ENCODE assay signal across 9 cellular contexts in genomic region chr3:56862352-56863062, GRCh38.
DNase-seq lines count a peak whose midpoint lies in the region; ATAC-seq and TF ChIP-seq lines count a peak whose summit lies in the region.
"Had no signal": no experiment of that assay in that cellular context is flagged by ENCODE, and none has a peak within 500 bp of the region (broad histone marks: within the 10 kb centered on the region; RNA-seq: fewer than 3 reads in every experiment).

No MANE protein-coding gene starts in this region.

- H3K9me3 Mint-ChIP-seq in central memory CD8-positive, alpha-beta T cell = peaks cover 5% of the 10 kb centered on the region

- H3K36me3 Mint-ChIP-seq in central memory CD8-positive, alpha-beta T cell (ENCODE audit: insufficient read depth) = no peaks in the 10 kb centered on the region

- peaks cover 4% of the 10 kb centered on the region; the same call in 1 of the 2 replicates for H3K9me1 ChIP-seq in IMR-90 (ENCODE audit: insufficient read depth, low read length)

- H2AK5ac ChIP-seq in IMR-90 (ENCODE audit: low read depth, low read length) = no peak overlapping the region
- H2AK5ac ChIP-seq in neuronal stem cell (ENCODE audit: low read depth, low read length) = no peak overlapping the region

- H3K27ac Mint-ChIP-seq in central memory CD8-positive, alpha-beta T cell (ENCODE audit: low read depth) = peak overlapping the region; percentile 54

- H4K20me1 ChIP-seq in IMR-90 (ENCODE audit: insufficient read depth, low read length) (no peaks in the 10 kb centered on the region), Karpas-422 (ENCODE audit: insufficient read depth, low read depth, low read length) (peaks cover 6% of the 10 kb centered on the region; the same call in 1 of the 2 replicates)

- H2BK120ac ChIP-seq in IMR-90 (ENCODE audit: low read depth, low read length) (no peak overlapping the region), neuronal stem cell (ENCODE audit: low read depth, low read length) (no peak overlapping the region)

- DNase-seq in G401 (ENCODE audit: low spot score) = peak; percentile 7
- DNase-seq in IMR-90 = peak; percentile 73
- DNase-seq in central memory CD8-positive, alpha-beta T cell (ENCODE audit: low spot score in 2 of 2) = no peak
- DNase-seq in neuronal stem cell (ENCODE audit: low spot score) = no peak
- no peak for DNase-seq in NCI-H2081 (lab: John Stamatoyannopoulos, UW)
- no peak for DNase-seq in Karpas-422
- DNase-seq: NCI-H1694 had no signal

- H3K4me1 Mint-ChIP-seq in central memory CD8-positive, alpha-beta T cell = peaks cover 55% of the 10 kb centered on the region

- H3K36me3 ChIP-seq in IMR-90 (ENCODE audit: control insufficient read depth, insufficient read depth, low read length) (no peaks in the 10 kb centered on the region), neuronal stem cell (replicated peaks in 1 of 2; ENCODE audit: control insufficient read depth in 2 of 2, insufficient read depth in 2 of 2, low read length in 2 of 2) (no peaks in the 10 kb centered on the region), Karpas-422 (ENCODE audit: insufficient read depth, low read length) (no peaks in the 10 kb centered on the region)

- POLR2A ChIA-PET in IMR-90 (lab: Charles Lee; ENCODE audit: unreplicated experiment) = no interaction called here

- CTCF ChIA-PET in IMR-90 (lab: Yijun Ruan, JAX) = no interaction called here

- TF ChIP-seq POLR2A in IMR-90 (IDR thresholded peaks at IDR 0.05; ENCODE audit: low read depth, low read length) = no peak

- in situ Hi-C loops in G401 (cut with HindIII; ENCODE audit: low sequenced_read_pairs) (no loop called here), IMR-90 (cut with MboI; ENCODE audit: low sequenced_read_pairs) (no loop called here)

- H3K4me3 ChIP-seq in IMR-90 (ENCODE audit: insufficient read depth, low read depth, low read length) = no peak overlapping the region
- no peak overlapping the region for H3K4me3 ChIP-seq in neuronal stem cell (ENCODE audit: low read length in 2 of 2)
- no peak overlapping the region for H3K4me3 ChIP-seq in Karpas-422 (ENCODE audit: low read length)

- no peak overlapping the region for H3K9ac ChIP-seq in IMR-90 (ENCODE audit: low read depth, low read length)
- H3K9ac ChIP-seq in neuronal stem cell (ENCODE audit: low read depth, low read length, poor library complexity) = no peak overlapping the region
- no peak overlapping the region for H3K9ac ChIP-seq in Karpas-422 (ENCODE audit: low read length)

- no peak overlapping the region for H2BK20ac ChIP-seq in IMR-90 (ENCODE audit: low read depth, low read length)

- H2AK9ac ChIP-seq in IMR-90 (replicated peaks; ENCODE audit: low read depth, low read length, poor library complexity) = no peak overlapping the region

- no peak overlapping the region for H3K56ac ChIP-seq in IMR-90 (ENCODE audit: extremely low read depth, insufficient read depth, low read length)

- no peak overlapping the region for H3K27ac ChIP-seq in IMR-90 (ENCODE audit: insufficient read depth, low read length)
- no peak overlapping the region for H3K27ac ChIP-seq in neuronal stem cell (replicated peaks; ENCODE audit: low read length)
- H3K27ac ChIP-seq in Karpas-422 (ENCODE audit: low read length) = no peak overlapping the region

- no peak overlapping the region for H2BK5ac ChIP-seq in IMR-90 (ENCODE audit: low read depth, low read length, poor library complexity, severe bottlenecking)
- no peak overlapping the region for H2BK5ac ChIP-seq in neuronal stem cell (ENCODE audit: low read length)

- TF ChIP-seq RAD21 in IMR-90 (IDR thresholded peaks at IDR 0.05; ENCODE audit: low read length) = no peak

- H3K79me1 ChIP-seq in IMR-90 (ENCODE audit: low read depth in 1 of 2, low read length in 2 of 2) (no peaks in the 10 kb centered on the region), neuronal stem cell (ENCODE audit: low read depth, low read length) (no peaks in the 10 kb centered on the region)

- peaks cover 5% of the 10 kb centered on the region for H3K27me3 ChIP-seq in IMR-90 (ENCODE audit: control insufficient read depth, insufficient read depth, low read length)
- no peaks in the 10 kb centered on the region for H3K27me3 ChIP-seq in neuronal stem cell (ENCODE audit: control insufficient read depth in 3 of 3, insufficient read depth in 3 of 3, low read depth in 1 of 3, low read length in 3 of 3)
- H3K27me3 ChIP-seq in Karpas-422 (ENCODE audit: low read length) = no peaks in the 10 kb centered on the region

- H3K14ac ChIP-seq in IMR-90 (replicated peaks; ENCODE audit: low read depth, low read length) (no peak overlapping the region), neuronal stem cell (ENCODE audit: low read length) (no peak overlapping the region)

- H3K18ac ChIP-seq in IMR-90 (ENCODE audit: low read depth, low read length) = no peak overlapping the region; the same call in 1 of the 2 replicates
- H3K18ac ChIP-seq in neuronal stem cell (ENCODE audit: low read length) = no peak overlapping the region

- WGBS in IMR-90 (ENCODE audit: extremely low coverage in 2 of 2, insufficient read length in 1 of 2), 2 experiments = 44% methylated on average over 1 of the region's 6 CpGs; no CpG with 5 or more reads in 1 of the 2 experiments
- no CpG with 5 or more reads among the region's 6 CpGs for whole genome bisulfite sequencing in neuronal stem cell (ENCODE audit: extremely low coverage in 2 of 2, insufficient read length in 2 of 2, insufficient replicate concordance in 1 of 2), 2 donors

- no peak overlapping the region for H3K23ac ChIP-seq in IMR-90 (ENCODE audit: low read depth, low read length)
- no peak overlapping the region for H3K23ac ChIP-seq in neuronal stem cell (ENCODE audit: low read depth, low read length, poor library complexity)

- no peaks in the 10 kb centered on the region for H3K79me2 ChIP-seq in Karpas-422 (ENCODE audit: low read length)

- intact Hi-C loops in IMR-90 (cut with micrococcal nuclease) = no loop called here

- no TSS peak for BruUV-seq in IMR-90 (replicated peaks; lab: Mats Ljungman, UMichigan)

- no peak overlapping the region for H2BK12ac ChIP-seq in neuronal stem cell (ENCODE audit: low read length)

- dilution Hi-C loops in IMR-90 (cut with HindIII; ENCODE audit: low sequenced_read_pairs, unreplicated experiment) = no loop called here

- no peak overlapping the region for H4K8ac ChIP-seq in IMR-90 (ENCODE audit: low read depth in 2 of 2, low read length in 2 of 2)
- H4K8ac ChIP-seq in neuronal stem cell (ENCODE audit: low read depth, low read length) = no peak overlapping the region

- no peak overlapping the region for H4K91ac ChIP-seq in IMR-90 (ENCODE audit: insufficient read depth, low read depth, low read length)
- H4K91ac ChIP-seq in neuronal stem cell (ENCODE audit: low read depth, low read length, poor library complexity) = no peak overlapping the region

- no peak overlapping the region for H4K5ac ChIP-seq in IMR-90 (ENCODE audit: low read depth, low read length)

- H3K4me1 ChIP-seq in IMR-90 (ENCODE audit: control insufficient read depth, insufficient read depth, low read length) = peaks cover 4% of the 10 kb centered on the region
- H3K4me1 ChIP-seq in neuronal stem cell (ENCODE audit: control insufficient read depth in 2 of 2, insufficient read depth in 1 of 2, low read depth in 1 of 2, low read length in 2 of 2) = peaks cover 8 to 16% of the 10 kb centered on the region in 2 donors
- H3K4me1 ChIP-seq in Karpas-422 (ENCODE audit: low read length) = no peaks in the 10 kb centered on the region

- H3K4me2 ChIP-seq in IMR-90 (ENCODE audit: low read depth, low read length) (peak overlapping the region; percentile 29; the same call in 1 of the 2 replicates), neuronal stem cell (ENCODE audit: insufficient read depth, low read length, poor library complexity, severe bottlenecking) (no peak overlapping the region), Karpas-422 (ENCODE audit: low read depth, low read length, poor library complexity, severe bottlenecking) (no peak overlapping the region)

- H2AFZ ChIP-seq in IMR-90 (replicated peaks; ENCODE audit: low read length, poor library complexity) (peak overlapping the region; percentile 18), neuronal stem cell (ENCODE audit: low read length) (peak overlapping the region; percentile 64), Karpas-422 (ENCODE audit: low read length) (no peak overlapping the region)

- no peak overlapping the region for H3K4me3 Mint-ChIP-seq in central memory CD8-positive, alpha-beta T cell

- no peaks in the 10 kb centered on the region for H3K27me3 Mint-ChIP-seq in central memory CD8-positive, alpha-beta T cell

- peak; percentile 93 for ATAC-seq in IMR-90 (ENCODE audit: low read depth)
- no peak for ATAC-seq in central memory CD8-positive, alpha-beta T cell (replicated peaks; ENCODE audit: extremely low read depth, poor library complexity, severe bottlenecking)
- ATAC-seq in GM19023 (IDR thresholded peaks at IDR 0.05; ENCODE audit: unreplicated experiment) = no peak
- ATAC-seq in HG03039 (IDR thresholded peaks at IDR 0.05; ENCODE audit: unreplicated experiment) = no peak

- no peak overlapping the region for H3K4ac ChIP-seq in IMR-90 (ENCODE audit: low read depth, low read length)
- no peak overlapping the region for H3K4ac ChIP-seq in neuronal stem cell (ENCODE audit: low read length)

- no peaks in the 10 kb centered on the region for H3K9me3 ChIP-seq in IMR-90 (ENCODE audit: control insufficient read depth, insufficient read depth, low read length)
- H3K9me3 ChIP-seq in neuronal stem cell (replicated peaks in 1 of 2; ENCODE audit: control insufficient read depth in 2 of 2, insufficient read depth in 1 of 2, low read depth in 1 of 2, low read length in 2 of 2) = no peaks in the 10 kb centered on the region
- no peaks in the 10 kb centered on the region for H3K9me3 ChIP-seq in Karpas-422 (ENCODE audit: low read length)

- TF ChIP-seq CTCF in IMR-90 (conservative IDR thresholded peaks at IDR 0.05; ENCODE audit: low read depth, low read length) = no peak

- H2BK15ac ChIP-seq in IMR-90 (ENCODE audit: low read depth, low read length) (no peak overlapping the region), neuronal stem cell (ENCODE audit: low read length) (no peak overlapping the region)

- H3K9me2 ChIP-seq in Karpas-422 (replicated peaks; ENCODE audit: insufficient read depth, low read length) = no peaks in the 10 kb centered on the region

TF ChIP-seq in IMR-90, 13 proteins besides CTCF, POLR2A, EP300 and RAD21:
- TF ChIP-seq MXI1 (IDR thresholded peaks at IDR 0.05; ENCODE audit: borderline replicate concordance, low read depth, low read length) (no peak), RFX5 (IDR thresholded peaks at IDR 0.05; ENCODE audit: low read depth, low read length) (no peak), FOS (IDR thresholded peaks at IDR 0.05; ENCODE audit: low read depth, low read length) (0 out of 2 replicates have a peak, but pooled peaks have one; percentile 22)

Comparison
In these comparisons a context has a peak if more than half of its experiments do, and no peak if none do; other contexts are left out.
1. DNase-seq: peak in G401 (single experiment) and IMR-90 (single experiment); none in central memory CD8-positive, alpha-beta T cell (0 of 2), neuronal stem cell (single experiment), NCI-H2081 (0 of 2) and Karpas-422 (single experiment).